Comparison of ENCODE assay signal across 1 cellular context in the genomic region with DNA sequence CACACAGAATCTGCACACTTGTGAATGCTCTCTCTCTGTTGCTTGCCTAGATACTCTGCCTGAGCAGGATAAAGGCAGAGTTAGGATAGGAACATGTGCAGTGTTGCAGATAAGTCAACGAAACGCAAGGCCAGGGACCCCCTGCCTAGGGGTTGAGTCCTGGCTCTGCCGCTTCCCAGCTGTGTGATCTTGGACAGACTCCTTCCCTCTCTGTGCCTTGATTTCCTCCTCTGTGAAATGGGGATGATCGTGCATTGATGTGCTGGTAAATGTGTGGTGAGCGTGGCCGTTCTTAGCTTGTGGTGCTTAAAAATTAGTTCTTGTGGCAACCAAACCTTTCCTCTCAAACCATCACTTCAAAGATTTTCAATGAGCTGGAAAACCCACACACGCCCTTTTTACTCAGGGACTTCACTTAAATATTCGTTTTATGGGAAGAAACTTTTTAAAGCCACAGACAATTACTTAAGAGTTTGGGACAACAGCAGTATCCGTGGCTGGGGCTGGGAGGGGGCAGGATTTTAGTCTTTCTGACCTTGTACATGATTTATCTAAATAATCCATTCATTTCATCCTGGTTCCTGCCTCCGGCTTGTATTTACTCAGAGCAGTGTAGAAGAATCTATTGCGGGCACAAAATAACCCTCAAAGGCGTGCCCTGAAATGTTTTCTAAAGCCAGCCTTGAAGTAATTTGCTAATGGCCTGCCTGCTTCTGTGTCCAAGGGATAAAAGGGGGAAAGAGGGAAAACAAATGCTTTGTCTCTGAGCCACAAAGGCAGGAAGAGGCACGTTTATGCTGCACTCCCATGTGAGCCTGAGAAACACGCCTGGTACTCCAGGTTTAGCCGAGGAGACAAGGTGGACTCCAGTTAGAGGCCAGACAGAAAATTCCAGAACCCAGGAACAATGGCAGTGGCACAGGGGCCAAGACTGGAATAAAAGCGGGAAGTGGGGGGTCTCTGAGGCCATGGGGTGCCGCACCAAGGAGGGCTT.
TF ChIP-seq lines count a peak whose summit lies in the region.

No MANE protein-coding gene starts in this region.

TF ChIP-seq in HepG2, 621 proteins besides CTCF, POLR2A, EP300 and RAD21 (continued from another document and continues in another):
- TF ChIP-seq, protein P1, sequence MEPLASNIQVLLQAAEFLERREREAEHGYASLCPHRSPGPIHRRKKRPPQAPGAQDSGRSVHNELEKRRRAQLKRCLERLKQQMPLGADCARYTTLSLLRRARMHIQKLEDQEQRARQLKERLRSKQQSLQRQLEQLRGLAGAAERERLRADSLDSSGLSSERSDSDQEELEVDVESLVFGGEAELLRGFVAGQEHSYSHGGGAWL (CRISPR knock-in tag; IDR thresholded peaks at IDR 0.05) = no peak
- TF ChIP-seq SMARCE1 (IDR thresholded peaks at IDR 0.05; ENCODE audit: borderline replicate concordance) (no peak), ZNF354B (CRISPR knock-in tag; IDR thresholded peaks at IDR 0.05) (no peak; the same call in 1 of the 2 replicates), MED1 (CRISPR knock-in tag; IDR thresholded peaks at IDR 0.05) (peak; percentile 24; the same call in 1 of the 2 replicates), SNAI1 (CRISPR knock-in tag; IDR thresholded peaks at IDR 0.05; ENCODE audit: borderline replicate concordance) (no peak), ZNF264 (CRISPR knock-in tag; IDR thresholded peaks at IDR 0.05) (0 out of 2 replicates have a peak, but pooled peaks have one; percentile 19), MED8 (CRISPR knock-in tag; IDR thresholded peaks at IDR 0.05; ENCODE audit: insufficient replicate concordance) (no peak), ZSCAN21 (CRISPR knock-in tag; IDR thresholded peaks at IDR 0.05; ENCODE audit: borderline replicate concordance) (0 out of 2 replicates have a peak, but pooled peaks have one; percentile 42), ZSCAN30 (CRISPR knock-in tag; IDR thresholded peaks at IDR 0.05) (no peak), KLF16 (CRISPR knock-in tag; IDR thresholded peaks at IDR 0.05) (peak in 1 of 2 experiments; percentile 38; a peak in 1 of 4 replicates), FOXA1 (IDR thresholded peaks at IDR 0.05) (no peak), FOXA1 (CRISPR knock-in tag; IDR thresholded peaks at IDR 0.05) (peak; percentile 50), ZNF782 (CRISPR knock-in tag; IDR thresholded peaks at IDR 0.05; ENCODE audit: borderline replicate concordance) (no peak), NFE2L2 (IDR thresholded peaks at IDR 0.05; ENCODE audit: low read length) (no peak), ZNF10 (CRISPR knock-in tag; IDR thresholded peaks at IDR 0.05; ENCODE audit: borderline replicate concordance, low read depth) (no peak), ZNF383 (CRISPR knock-in tag; IDR thresholded peaks at IDR 0.05; ENCODE audit: borderline replicate concordance) (no peak), ZFP36L1 (CRISPR knock-in tag; IDR thresholded peaks at IDR 0.05) (0 out of 2 replicates have a peak, but pooled peaks have one; percentile 33), HDAC6 (IDR thresholded peaks at IDR 0.05; ENCODE audit: low read depth, low read length) (no peak), ETV6 (CRISPR knock-in tag; conservative IDR thresholded peaks at IDR 0.05) (no peak), ISL2 (CRISPR knock-in tag; IDR thresholded peaks at IDR 0.05) (peak; percentile 81), TBX2 (CRISPR knock-in tag; IDR thresholded peaks at IDR 0.05; ENCODE audit: borderline replicate concordance) (peak; percentile 63; the same call in 1 of the 2 replicates), RCOR2 (CRISPR knock-in tag; IDR thresholded peaks at IDR 0.05) (peak; percentile 51; the same call in 1 of the 2 replicates), ZSCAN29 (CRISPR knock-in tag; conservative IDR thresholded peaks at IDR 0.05) (no peak), TARDBP (CRISPR knock-in tag; IDR thresholded peaks at IDR 0.05) (0 out of 2 replicates have a peak, but pooled peaks have one; percentile 27), ZSCAN25 (CRISPR knock-in tag; IDR thresholded peaks at IDR 0.05) (no peak), ELF3 (CRISPR knock-in tag; IDR thresholded peaks at IDR 0.05) (peak; percentile 41; the same call in 1 of the 2 replicates), CEBPG (CRISPR knock-in tag; IDR thresholded peaks at IDR 0.05) (peak; percentile 26; the same call in 1 of the 2 replicates), TMF1 (CRISPR knock-in tag; IDR thresholded peaks at IDR 0.05; ENCODE audit: low read depth) (no peak), NCOA2 (CRISPR knock-in tag; IDR thresholded peaks at IDR 0.05) (peak; percentile 62), FOXP1 (IDR thresholded peaks at IDR 0.05) (no peak), FOXP1 (CRISPR knock-in tag; IDR thresholded peaks at IDR 0.05) (peak; percentile 62; the same call in 1 of the 2 replicates), SMAD1 (CRISPR knock-in tag; IDR thresholded peaks at IDR 0.05; ENCODE audit: borderline replicate concordance, low read depth) (no peak), YY1 (IDR thresholded peaks at IDR 0.05; ENCODE audit: insufficient read depth, insufficient replicate concordance, low read depth, low read length) (no peak), MYNN (CRISPR knock-in tag; IDR thresholded peaks at IDR 0.05; ENCODE audit: low read depth) (0 out of 2 replicates have a peak, but pooled peaks have one; percentile 45), ZNF329 (CRISPR knock-in tag; IDR thresholded peaks at IDR 0.05; ENCODE audit: low read depth) (no peak)
- TF ChIP-seq, protein P2, sequence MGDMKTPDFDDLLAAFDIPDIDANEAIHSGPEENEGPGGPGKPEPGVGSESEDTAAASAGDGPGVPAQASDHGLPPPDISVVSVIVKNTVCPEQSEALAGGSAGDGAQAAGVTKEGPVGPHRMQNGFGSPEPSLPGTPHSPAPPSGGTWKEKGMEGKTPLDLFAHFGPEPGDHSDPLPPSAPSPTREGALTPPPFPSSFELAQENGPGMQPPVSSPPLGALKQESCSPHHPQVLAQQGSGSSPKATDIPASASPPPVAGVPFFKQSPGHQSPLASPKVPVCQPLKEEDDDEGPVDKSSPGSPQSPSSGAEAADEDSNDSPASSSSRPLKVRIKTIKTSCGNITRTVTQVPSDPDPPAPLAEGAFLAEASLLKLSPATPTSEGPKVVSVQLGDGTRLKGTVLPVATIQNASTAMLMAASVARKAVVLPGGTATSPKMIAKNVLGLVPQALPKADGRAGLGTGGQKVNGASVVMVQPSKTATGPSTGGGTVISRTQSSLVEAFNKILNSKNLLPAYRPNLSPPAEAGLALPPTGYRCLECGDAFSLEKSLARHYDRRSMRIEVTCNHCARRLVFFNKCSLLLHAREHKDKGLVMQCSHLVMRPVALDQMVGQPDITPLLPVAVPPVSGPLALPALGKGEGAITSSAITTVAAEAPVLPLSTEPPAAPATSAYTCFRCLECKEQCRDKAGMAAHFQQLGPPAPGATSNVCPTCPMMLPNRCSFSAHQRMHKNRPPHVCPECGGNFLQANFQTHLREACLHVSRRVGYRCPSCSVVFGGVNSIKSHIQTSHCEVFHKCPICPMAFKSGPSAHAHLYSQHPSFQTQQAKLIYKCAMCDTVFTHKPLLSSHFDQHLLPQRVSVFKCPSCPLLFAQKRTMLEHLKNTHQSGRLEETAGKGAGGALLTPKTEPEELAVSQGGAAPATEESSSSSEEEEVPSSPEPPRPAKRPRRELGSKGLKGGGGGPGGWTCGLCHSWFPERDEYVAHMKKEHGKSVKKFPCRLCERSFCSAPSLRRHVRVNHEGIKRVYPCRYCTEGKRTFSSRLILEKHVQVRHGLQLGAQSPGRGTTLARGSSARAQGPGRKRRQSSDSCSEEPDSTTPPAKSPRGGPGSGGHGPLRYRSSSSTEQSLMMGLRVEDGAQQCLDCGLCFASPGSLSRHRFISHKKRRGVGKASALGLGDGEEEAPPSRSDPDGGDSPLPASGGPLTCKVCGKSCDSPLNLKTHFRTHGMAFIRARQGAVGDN (CRISPR knock-in tag; IDR thresholded peaks at IDR 0.05) = peak; percentile 88
- TF ChIP-seq, protein P3, sequence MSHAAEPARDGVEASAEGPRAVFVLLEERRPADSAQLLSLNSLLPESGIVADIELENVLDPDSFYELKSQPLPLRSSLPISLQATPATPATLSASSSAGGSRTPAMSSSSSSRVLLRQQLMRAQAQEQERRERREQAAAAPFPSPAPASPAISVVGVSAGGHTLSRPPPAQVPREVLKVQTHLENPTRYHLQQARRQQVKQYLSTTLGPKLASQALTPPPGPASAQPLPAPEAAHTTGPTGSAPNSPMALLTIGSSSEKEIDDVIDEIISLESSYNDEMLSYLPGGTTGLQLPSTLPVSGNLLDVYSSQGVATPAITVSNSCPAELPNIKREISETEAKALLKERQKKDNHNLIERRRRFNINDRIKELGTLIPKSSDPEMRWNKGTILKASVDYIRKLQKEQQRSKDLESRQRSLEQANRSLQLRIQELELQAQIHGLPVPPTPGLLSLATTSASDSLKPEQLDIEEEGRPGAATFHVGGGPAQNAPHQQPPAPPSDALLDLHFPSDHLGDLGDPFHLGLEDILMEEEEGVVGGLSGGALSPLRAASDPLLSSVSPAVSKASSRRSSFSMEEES (CRISPR knock-in tag; IDR thresholded peaks at IDR 0.05) = 0 out of 2 replicates have a peak, but pooled peaks have one; percentile 34
- TF ChIP-seq, protein P4, sequence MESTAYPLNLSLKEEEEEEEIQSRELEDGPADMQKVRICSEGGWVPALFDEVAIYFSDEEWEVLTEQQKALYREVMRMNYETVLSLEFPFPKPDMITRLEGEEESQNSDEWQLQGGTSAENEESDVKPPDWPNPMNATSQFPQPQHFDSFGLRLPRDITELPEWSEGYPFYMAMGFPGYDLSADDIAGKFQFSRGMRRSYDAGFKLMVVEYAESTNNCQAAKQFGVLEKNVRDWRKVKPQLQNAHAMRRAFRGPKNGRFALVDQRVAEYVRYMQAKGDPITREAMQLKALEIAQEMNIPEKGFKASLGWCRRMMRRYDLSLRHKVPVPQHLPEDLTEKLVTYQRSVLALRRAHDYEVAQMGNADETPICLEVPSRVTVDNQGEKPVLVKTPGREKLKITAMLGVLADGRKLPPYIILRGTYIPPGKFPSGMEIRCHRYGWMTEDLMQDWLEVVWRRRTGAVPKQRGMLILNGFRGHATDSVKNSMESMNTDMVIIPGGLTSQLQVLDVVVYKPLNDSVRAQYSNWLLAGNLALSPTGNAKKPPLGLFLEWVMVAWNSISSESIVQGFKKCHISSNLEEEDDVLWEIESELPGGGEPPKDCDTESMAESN (CRISPR knock-in tag; conservative IDR thresholded peaks at IDR 0.05) = no peak
- TF ChIP-seq, protein P5, sequence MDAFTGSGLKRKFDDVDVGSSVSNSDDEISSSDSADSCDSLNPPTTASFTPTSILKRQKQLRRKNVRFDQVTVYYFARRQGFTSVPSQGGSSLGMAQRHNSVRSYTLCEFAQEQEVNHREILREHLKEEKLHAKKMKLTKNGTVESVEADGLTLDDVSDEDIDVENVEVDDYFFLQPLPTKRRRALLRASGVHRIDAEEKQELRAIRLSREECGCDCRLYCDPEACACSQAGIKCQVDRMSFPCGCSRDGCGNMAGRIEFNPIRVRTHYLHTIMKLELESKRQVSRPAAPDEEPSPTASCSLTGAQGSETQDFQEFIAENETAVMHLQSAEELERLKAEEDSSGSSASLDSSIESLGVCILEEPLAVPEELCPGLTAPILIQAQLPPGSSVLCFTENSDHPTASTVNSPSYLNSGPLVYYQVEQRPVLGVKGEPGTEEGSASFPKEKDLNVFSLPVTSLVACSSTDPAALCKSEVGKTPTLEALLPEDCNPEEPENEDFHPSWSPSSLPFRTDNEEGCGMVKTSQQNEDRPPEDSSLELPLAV (CRISPR knock-in tag; conservative IDR thresholded peaks at IDR 0.05; ENCODE audit: low read depth) = no peak
- TF ChIP-seq, protein P6, sequence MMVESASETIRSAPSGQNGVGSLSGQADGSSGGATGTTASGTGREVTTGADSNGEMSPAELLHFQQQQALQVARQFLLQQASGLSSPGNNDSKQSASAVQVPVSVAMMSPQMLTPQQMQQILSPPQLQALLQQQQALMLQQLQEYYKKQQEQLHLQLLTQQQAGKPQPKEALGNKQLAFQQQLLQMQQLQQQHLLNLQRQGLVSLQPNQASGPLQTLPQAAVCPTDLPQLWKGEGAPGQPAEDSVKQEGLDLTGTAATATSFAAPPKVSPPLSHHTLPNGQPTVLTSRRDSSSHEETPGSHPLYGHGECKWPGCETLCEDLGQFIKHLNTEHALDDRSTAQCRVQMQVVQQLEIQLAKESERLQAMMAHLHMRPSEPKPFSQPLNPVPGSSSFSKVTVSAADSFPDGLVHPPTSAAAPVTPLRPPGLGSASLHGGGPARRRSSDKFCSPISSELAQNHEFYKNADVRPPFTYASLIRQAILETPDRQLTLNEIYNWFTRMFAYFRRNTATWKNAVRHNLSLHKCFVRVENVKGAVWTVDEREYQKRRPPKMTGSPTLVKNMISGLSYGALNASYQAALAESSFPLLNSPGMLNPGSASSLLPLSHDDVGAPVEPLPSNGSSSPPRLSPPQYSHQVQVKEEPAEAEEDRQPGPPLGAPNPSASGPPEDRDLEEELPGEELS (CRISPR knock-in tag; IDR thresholded peaks at IDR 0.05) = peak; percentile 74
- TF ChIP-seq, protein P7, sequence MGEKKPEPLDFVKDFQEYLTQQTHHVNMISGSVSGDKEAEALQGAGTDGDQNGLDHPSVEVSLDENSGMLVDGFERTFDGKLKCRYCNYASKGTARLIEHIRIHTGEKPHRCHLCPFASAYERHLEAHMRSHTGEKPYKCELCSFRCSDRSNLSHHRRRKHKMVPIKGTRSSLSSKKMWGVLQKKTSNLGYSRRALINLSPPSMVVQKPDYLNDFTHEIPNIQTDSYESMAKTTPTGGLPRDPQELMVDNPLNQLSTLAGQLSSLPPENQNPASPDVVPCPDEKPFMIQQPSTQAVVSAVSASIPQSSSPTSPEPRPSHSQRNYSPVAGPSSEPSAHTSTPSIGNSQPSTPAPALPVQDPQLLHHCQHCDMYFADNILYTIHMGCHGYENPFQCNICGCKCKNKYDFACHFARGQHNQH (CRISPR knock-in tag; IDR thresholded peaks at IDR 0.05) = no peak
- TF ChIP-seq, protein P8, sequence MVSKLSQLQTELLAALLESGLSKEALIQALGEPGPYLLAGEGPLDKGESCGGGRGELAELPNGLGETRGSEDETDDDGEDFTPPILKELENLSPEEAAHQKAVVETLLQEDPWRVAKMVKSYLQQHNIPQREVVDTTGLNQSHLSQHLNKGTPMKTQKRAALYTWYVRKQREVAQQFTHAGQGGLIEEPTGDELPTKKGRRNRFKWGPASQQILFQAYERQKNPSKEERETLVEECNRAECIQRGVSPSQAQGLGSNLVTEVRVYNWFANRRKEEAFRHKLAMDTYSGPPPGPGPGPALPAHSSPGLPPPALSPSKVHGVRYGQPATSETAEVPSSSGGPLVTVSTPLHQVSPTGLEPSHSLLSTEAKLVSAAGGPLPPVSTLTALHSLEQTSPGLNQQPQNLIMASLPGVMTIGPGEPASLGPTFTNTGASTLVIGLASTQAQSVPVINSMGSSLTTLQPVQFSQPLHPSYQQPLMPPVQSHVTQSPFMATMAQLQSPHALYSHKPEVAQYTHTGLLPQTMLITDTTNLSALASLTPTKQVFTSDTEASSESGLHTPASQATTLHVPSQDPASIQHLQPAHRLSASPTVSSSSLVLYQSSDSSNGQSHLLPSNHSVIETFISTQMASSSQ (IDR thresholded peaks at IDR 0.05; ENCODE audit: low read depth) = no peak
- TF ChIP-seq, protein P8 (CRISPR knock-in tag; IDR thresholded peaks at IDR 0.05; ENCODE audit: borderline replicate concordance) = no peak; the same call in 1 of the 2 replicates
